26 cellular contexts compared by ENCODE assay signal in the genomic region with DNA sequence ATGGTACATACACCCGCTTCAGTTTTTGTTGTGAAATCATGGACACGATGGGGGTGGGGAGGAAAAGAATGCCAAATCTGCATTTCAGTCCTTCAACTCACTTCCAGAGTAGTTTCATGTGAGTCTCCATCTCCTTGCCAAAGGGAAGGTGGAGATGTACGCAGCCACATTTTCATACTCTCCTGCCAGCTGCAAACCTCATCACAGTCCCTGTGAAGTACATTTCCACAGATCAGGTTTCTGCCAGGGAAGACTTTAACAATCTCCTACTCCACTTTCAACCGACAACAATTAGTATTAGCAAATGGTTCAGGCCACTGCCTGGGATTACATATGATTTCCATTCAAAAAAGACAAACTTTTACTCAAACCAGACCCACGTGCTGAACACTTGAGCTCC. TPM values are rescaled to one million over a fixed set of nuclear protein-coding genes. Genes with fewer than 3 reads are reported as not detected.
DNase-seq lines count a peak whose midpoint lies in the region; ATAC-seq and TF ChIP-seq lines count a peak whose summit lies in the region.
"Had no signal": no experiment of that assay in that cellular context is flagged by ENCODE, and none has a peak within 500 bp of the region (broad histone marks: within the 10 kb centered on the region; RNA-seq: fewer than 3 reads in every experiment).

No MANE protein-coding gene starts in this region.

- intact Hi-C loops in sciatic nerve (cut with DNase I), result no loop called here

- peak; percentile 41 for ATAC-seq in sciatic nerve
- ATAC-seq in HG02938 (IDR thresholded peaks at IDR 0.05; ENCODE audit: unreplicated experiment), result no peak
- ATAC-seq: left ventricle myocardium superior, mucosa of descending colon had no signal

- H3K36me3 ChIP-seq in MG63, result no peaks in the 10 kb centered on the region
- H3K36me3 ChIP-seq: BLaER1 treated with 17β-estradiol and CSF1 and Interleukin-3, amounts not matched to agents 10 nM and 100 nM; neutrophil; Peyer's patch; SJSA1 had no signal

- H3K9me3 ChIP-seq in MG63, result no peaks in the 10 kb centered on the region
- H3K9me3 ChIP-seq: BLaER1 treated with 17β-estradiol and CSF1 and Interleukin-3, amounts not matched to agents 10 nM and 100 nM; mucosa of descending colon; neutrophil; Peyer's patch; SJSA1 had no signal

- H3K27me3 ChIP-seq in MG63, result no peaks in the 10 kb centered on the region
- H3K27me3 ChIP-seq: BLaER1 treated with 17β-estradiol and CSF1 and Interleukin-3, amounts not matched to agents 10 nM and 100 nM; hepatocyte; neutrophil; Peyer's patch; SJSA1 had no signal

- DNase-seq in NCI-H1105 treated with DMSO at 0.1 percent for 48 hours (lab: John Stamatoyannopoulos, UW) (peak; percentile 8), NCI-H1105 (lab: John Stamatoyannopoulos, UW) (no peak), MG63 (peak; percentile 8), fibroblast of mammary gland (ENCODE audit: low read depth) (peak; percentile 28), sciatic nerve (ENCODE audit: low spot score) (no peak), NCI-H774 (lab: John Stamatoyannopoulos, UW) (no peak)
- no peak for DNase-seq in activated naive CD4-positive, alpha-beta T cell treated with anti-CD3 and anti-CD28 coated beads, Interleukin-2, amount 50 U/mL, for 16 hours
- DNase-seq: activated CD4-positive, alpha-beta T cell treated with anti-CD3 and anti-CD28 coated beads for 1 hour; activated CD8-positive, alpha-beta memory T cell treated with anti-CD3 and anti-CD28 coated beads for 24 hours; activated naive CD4-positive, alpha-beta T cell treated with anti-CD3 and anti-CD28 coated beads for 36 hours; activated T-cell treated with anti-CD3 and anti-CD28 coated beads, Interleukin-2, amount 50 U/mL, for 48 hours; Calu3; immature natural killer cell; left ventricle myocardium superior; mucosa of descending colon; NCI-H1417 treated with DMSO at 0.1 percent for 48 hours; NCI-H2227 treated with DMSO at 0.1 percent for 48 hours; Peyer's patch; stimulated activated CD4-positive, alpha-beta T cell treated with anti-CD3 and anti-CD28 coated beads, Interleukin-4, amount 100 ng/mL, for 24 hours; stimulated activated naive CD4-positive, alpha-beta T cell treated with Interleukin-2 at 50 U/mL for 16 hours; T-helper 1 cell had no signal

- no peak for TF ChIP-seq CTCF in fibroblast of mammary gland (conservative IDR thresholded peaks at IDR 0.05; ENCODE audit: control insufficient read depth, insufficient read depth, low read depth, low read length)

- H3K4me3 ChIP-seq in MG63, result no peak overlapping the region
- no peak overlapping the region for H3K4me3 ChIP-seq in fibroblast of mammary gland (ENCODE audit: control insufficient read depth, low read depth, low read length)
- H3K4me3 ChIP-seq: BLaER1 treated with 17β-estradiol and CSF1 and Interleukin-3, amounts not matched to agents 10 nM and 100 nM; hepatocyte; mucosa of descending colon; Peyer's patch; SJSA1 had no signal

RNA-seq across cellular contexts. Expression of a gene that starts 50.9 kb away (rescaled TPM):
- 3.9 and 4.2 TPM in 2 replicates for total RNA-seq in MG63 (2014; rRNA removed; shearing (Covaris generic); ENCODE audit: low replicate concordance)
- 17.0 TPM for total RNA-seq in sciatic nerve

Comparison
In these comparisons a context has a peak if more than half of its experiments do, and no peak if none do; other contexts are left out.
1. DNase-seq: peak in NCI-H1105 treated with DMSO at 0.1 percent for 48 hours (single experiment), MG63 (single experiment) and fibroblast of mammary gland (single experiment); none in NCI-H1105 (single experiment), sciatic nerve (single experiment), NCI-H774 (single experiment) and activated naive CD4-positive, alpha-beta T cell treated with anti-CD3 and anti-CD28 coated beads, Interleukin-2, amount 50 U/mL, for 16 hours (single experiment).